5 cellular contexts compared by ENCODE assay signal in the genomic region with DNA sequence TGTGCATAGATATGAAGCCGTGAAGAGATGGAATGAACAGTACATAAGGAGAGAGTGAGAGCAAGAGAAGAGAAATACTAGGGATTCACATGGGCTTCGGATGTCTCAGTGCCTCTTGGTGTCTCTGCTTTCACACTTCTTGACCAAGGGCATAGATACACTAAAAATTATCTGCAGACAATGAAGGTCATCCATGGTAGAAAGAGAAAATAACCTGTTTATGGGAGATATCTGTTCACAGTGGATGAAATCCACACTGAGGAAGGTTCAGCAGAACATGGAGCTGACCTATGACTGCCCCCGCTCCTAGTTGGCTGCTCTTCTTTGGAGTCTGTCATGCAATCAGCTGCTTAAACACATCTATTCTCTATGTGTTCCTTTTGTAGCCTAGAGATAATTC. TPM values are rescaled to one million over a fixed set of nuclear protein-coding genes. Genes with fewer than 3 reads are reported as not detected.
"Had no signal": no experiment of that assay in that cellular context is flagged by ENCODE, and none has a peak within 500 bp of the region (broad histone marks: within the 10 kb centered on the region; RNA-seq: fewer than 3 reads in every experiment).

No MANE protein-coding gene starts in this region.

RNA-seq across cellular contexts. Expression of gene AKR1C1, which starts 6.1 kb away (rescaled TPM):
- polyA plus RNA-seq: naive thymus-derived CD4-positive, alpha-beta T cell had no signal

RNA-seq across cellular contexts. Expression of gene AKR1C2, which starts 34.4 kb away (rescaled TPM):
- total RNA-seq: naive thymus-derived CD8-positive, alpha-beta T cell; natural killer cell; natural killer cell treated with Interleukin-12 subunit alpha and Interleukin-12 subunit beta and Interleukin-15 and Interleukin-18, amount 100 ng/mL, for 72 hours; osteocyte had no signal
- polyA plus RNA-seq: naive thymus-derived CD4-positive, alpha-beta T cell; naive thymus-derived CD8-positive, alpha-beta T cell had no signal
